In the genomic region with DNA sequence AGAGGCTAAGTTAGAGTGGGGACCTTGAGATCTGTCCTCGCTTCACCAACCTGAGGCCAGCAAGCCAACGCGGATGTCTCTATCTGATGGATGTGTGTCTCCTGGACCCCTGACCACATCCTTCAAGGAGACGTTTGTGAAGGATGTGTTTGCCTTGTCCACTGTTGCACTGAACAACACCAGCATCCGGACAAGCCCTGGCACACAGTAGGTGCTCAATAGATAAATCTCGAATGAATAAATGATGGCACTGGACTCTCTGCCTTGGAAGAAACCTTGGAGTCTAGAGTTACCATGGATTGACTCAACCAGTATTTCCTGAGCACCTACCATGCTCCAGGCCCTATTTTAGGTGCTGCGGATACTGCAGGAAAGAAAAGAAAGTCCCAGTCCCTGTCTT, we compare ENCODE assay signal across 18 cellular contexts.
DNase-seq lines count a peak whose midpoint lies in the region; ATAC-seq and TF ChIP-seq lines count a peak whose summit lies in the region.
"Had no signal": no experiment of that assay in that cellular context is flagged by ENCODE, and none has a peak within 500 bp of the region (broad histone marks: within the 10 kb centered on the region; RNA-seq: fewer than 3 reads in every experiment).

No MANE protein-coding gene starts in this region.

- DNase-seq in left ventricle myocardium inferior (no peak), Right ventricle myocardium inferior (ENCODE audit: missing footprints) (no peak), breast epithelium (ENCODE audit: low spot score in 2 of 2) (no peak), trophoblast cell (peak in 1 of 2 donors; percentile 19), upper lobe of left lung (no peak), caudate nucleus (lab: John Stamatoyannopoulos, UW) (no peak)
- no peak for DNase-seq in stimulated activated CD4-positive, alpha-beta T cell treated with anti-CD3 and anti-CD28 coated beads, Interleukin-1b, Interleukin-23, amount 100 ng/mL, for 48 hours
- DNase-seq: 8988T, DMS153, NCI-H1105 treated with DMSO at 0.1 percent for 48 hours, NCI-H187, NCI-H2171, NCI-H446 treated with DMSO at 0.1 percent for 48 hours, NCI-H748 treated with DMSO at 0.1 percent for 48 hours, Right ventricle myocardium superior had no signal

- no peak overlapping the region for H3K4me3 ChIP-seq in left ventricle myocardium inferior
- H3K4me3 ChIP-seq in breast epithelium = no peak overlapping the region
- no peak overlapping the region for H3K4me3 ChIP-seq in trophoblast cell (ENCODE audit: low read depth, low read length)
- no peak overlapping the region for H3K4me3 ChIP-seq in upper lobe of left lung
- H3K4me3 ChIP-seq: BLaER1 treated with 17β-estradiol and CSF1 and Interleukin-3, amounts not matched to agents 10 nM and 100 nM had no signal

- no peak overlapping the region for H3K14ac ChIP-seq in trophoblast cell (ENCODE audit: low read length)

- no peak overlapping the region for H3K18ac ChIP-seq in trophoblast cell (ENCODE audit: low read length)

- no CpG with 5 or more reads among the region's 7 CpGs for WGBS in trophoblast cell (ENCODE audit: extremely low coverage, insufficient coverage, insufficient read length)
- WGBS in upper lobe of left lung, 2 donors = 89 to 92% methylated on average over 7 of the region's 7 CpGs

- no peak overlapping the region for H4K12ac ChIP-seq in trophoblast cell (ENCODE audit: low read depth, low read length)

- H2BK12ac ChIP-seq in trophoblast cell (ENCODE audit: low read length) = peak overlapping the region; percentile 9

- peak overlapping the region; percentile 28 for H4K91ac ChIP-seq in trophoblast cell (ENCODE audit: low read depth, low read length)

- TF ChIP-seq CTCF in left ventricle myocardium inferior (IDR thresholded peaks at IDR 0.05; ENCODE audit: borderline replicate concordance) (no peak), breast epithelium (IDR thresholded peaks at IDR 0.05) (no peak), upper lobe of left lung (IDR thresholded peaks at IDR 0.05) (no peak)

- H3K79me2 ChIP-seq in trophoblast cell (ENCODE audit: control insufficient read depth, insufficient read depth, low read length, poor library complexity) = no peaks in the 10 kb centered on the region

- no peak overlapping the region for H2BK5ac ChIP-seq in trophoblast cell (ENCODE audit: low read depth, low read length, poor library complexity)

- no peak for TF ChIP-seq POLR2A in breast epithelium (IDR thresholded peaks at IDR 0.05)
- no peak for TF ChIP-seq POLR2A in upper lobe of left lung (IDR thresholded peaks at IDR 0.05)

- H3K27ac ChIP-seq in left ventricle myocardium inferior (replicated peaks) = peak overlapping the region; percentile 98
- H3K27ac ChIP-seq in breast epithelium = peak overlapping the region; percentile 76 to 98
- no peak overlapping the region for H3K27ac ChIP-seq in trophoblast cell (ENCODE audit: low read depth, low read length)
- H3K27ac ChIP-seq in upper lobe of left lung = peak overlapping the region; percentile 8 to 99 (median 94)
- no peak overlapping the region for H3K27ac ChIP-seq in caudate nucleus (ENCODE audit: low read depth, low read length)
- H3K27ac ChIP-seq: BLaER1 treated with 17β-estradiol and CSF1 and Interleukin-3, amounts not matched to agents 10 nM and 100 nM; HL-60 had no signal

- no peak overlapping the region for H3K9ac ChIP-seq in trophoblast cell (ENCODE audit: low read length)
- H3K9ac ChIP-seq: BLaER1 treated with 17β-estradiol and CSF1 and Interleukin-3, amounts not matched to agents 10 nM and 100 nM had no signal

- H3K27me3 ChIP-seq in left ventricle myocardium inferior (ENCODE audit: low read depth) (no peaks in the 10 kb centered on the region), breast epithelium (no peaks in the 10 kb centered on the region), trophoblast cell (ENCODE audit: insufficient read depth, low read length) (no peaks in the 10 kb centered on the region), upper lobe of left lung (no peaks in the 10 kb centered on the region)
- H3K27me3 ChIP-seq: BLaER1 treated with 17β-estradiol and CSF1 and Interleukin-3, amounts not matched to agents 10 nM and 100 nM had no signal

- H3K9me3 ChIP-seq in left ventricle myocardium inferior (replicated peaks) = peaks cover 18% of the 10 kb centered on the region
- no peaks in the 10 kb centered on the region for H3K9me3 ChIP-seq in breast epithelium
- H3K9me3 ChIP-seq in trophoblast cell (ENCODE audit: insufficient read depth, low read depth, low read length) = peaks cover 3% of the 10 kb centered on the region
- no peaks in the 10 kb centered on the region for H3K9me3 ChIP-seq in upper lobe of left lung

- peak overlapping the region; percentile 37 for H2BK120ac ChIP-seq in trophoblast cell (ENCODE audit: insufficient read depth, low read length, poor library complexity)

- H3K36me3 ChIP-seq in left ventricle myocardium inferior = no peaks in the 10 kb centered on the region
- no peaks in the 10 kb centered on the region for H3K36me3 ChIP-seq in breast epithelium
- H3K36me3 ChIP-seq in trophoblast cell (ENCODE audit: control insufficient read depth in 1 of 2, insufficient read depth in 2 of 2, low read length in 2 of 2) = no peaks in the 10 kb centered on the region
- H3K36me3 ChIP-seq in upper lobe of left lung = no peaks in the 10 kb centered on the region
- H3K36me3 ChIP-seq: BLaER1 treated with 17β-estradiol and CSF1 and Interleukin-3, amounts not matched to agents 10 nM and 100 nM had no signal

- intact Hi-C loops in left ventricle myocardium inferior (cut with micrococcal nuclease) = no loop called here
- intact Hi-C loops in Right ventricle myocardium inferior (cut with DNase I) = no loop called here
- intact Hi-C loops in breast epithelium (cut with DNase I; ENCODE audit: low total_unique reads) = no loop called here

- H3K4me1 ChIP-seq in left ventricle myocardium inferior = peaks cover 57% of the 10 kb centered on the region
- H3K4me1 ChIP-seq in breast epithelium = peaks cover 13 to 21% of the 10 kb centered on the region in 2 donors
- peaks cover 12 to 16% of the 10 kb centered on the region in 2 experiments for H3K4me1 ChIP-seq in trophoblast cell (ENCODE audit: control insufficient read depth in 1 of 2, insufficient read depth in 2 of 2, low read length in 2 of 2)
- H3K4me1 ChIP-seq in upper lobe of left lung = peaks cover 45 to 62% (median 51%) of the 10 kb centered on the region in 4 donors

- no peak for ATAC-seq in Right ventricle myocardium inferior
- no peak for ATAC-seq in upper lobe of left lung (ENCODE audit: low FRiP score in 2 of 2)
- ATAC-seq in HG02840 (IDR thresholded peaks at IDR 0.05; ENCODE audit: low FRiP score, unreplicated experiment) = no peak

- peaks cover 6% of the 10 kb centered on the region for H3K79me1 ChIP-seq in trophoblast cell (ENCODE audit: low read length)

- H2AK5ac ChIP-seq in trophoblast cell (ENCODE audit: low read length) = peak overlapping the region; percentile 3

- no peak overlapping the region for H4K8ac ChIP-seq in trophoblast cell (ENCODE audit: low read depth, low read length)

- no peak overlapping the region for H3K23ac ChIP-seq in trophoblast cell (ENCODE audit: low read length)

- H2AFZ ChIP-seq in trophoblast cell (ENCODE audit: insufficient read depth, low read length, poor library complexity) = no peak overlapping the region

- H3K4me2 ChIP-seq in trophoblast cell (ENCODE audit: low read length) = no peak overlapping the region
- H3K4me2 ChIP-seq: BLaER1 treated with 17β-estradiol and CSF1 and Interleukin-3, amounts not matched to agents 10 nM and 100 nM had no signal

- no peak overlapping the region for H3K4ac ChIP-seq in trophoblast cell (ENCODE audit: low read depth, low read length)

- TF ChIP-seq EP300 in upper lobe of left lung (IDR thresholded peaks at IDR 0.05) = no peak

Comparison
In these comparisons a context has a peak if more than half of its experiments do, and no peak if none do; other contexts are left out.
1. H3K27ac ChIP-seq: peak in left ventricle myocardium inferior (single experiment), breast epithelium (2 of 2) and upper lobe of left lung (4 of 4); none in trophoblast cell (single experiment) and caudate nucleus (single experiment).